In genomic region chr1:207789792-207790787, GRCh38 we compare ENCODE assay signal across 1 cellular context.
TF ChIP-seq lines count a peak whose summit lies in the region.

No MANE protein-coding gene starts in this region.

TF ChIP-seq in HepG2, 621 proteins besides CTCF, POLR2A, EP300 and RAD21 (continued from another document):
- no peak for TF ChIP-seq AHDC1 (CRISPR knock-in tag; IDR thresholded peaks at IDR 0.05; ENCODE audit: borderline replicate concordance)
- TF ChIP-seq DNMT1 (CRISPR knock-in tag; IDR thresholded peaks at IDR 0.05), result no peak
- TF ChIP-seq POGZ (CRISPR knock-in tag; IDR thresholded peaks at IDR 0.05), result no peak
- TF ChIP-seq SMAD1 (CRISPR knock-in tag; IDR thresholded peaks at IDR 0.05; ENCODE audit: borderline replicate concordance, low read depth), result no peak
- no peak for TF ChIP-seq ZBTB3 (CRISPR knock-in tag; IDR thresholded peaks at IDR 0.05; ENCODE audit: borderline replicate concordance, low read depth)
- no peak for TF ChIP-seq RORA (CRISPR knock-in tag; IDR thresholded peaks at IDR 0.05)
- TF ChIP-seq ZUFSP (CRISPR knock-in tag; IDR thresholded peaks at IDR 0.05; ENCODE audit: borderline replicate concordance), result no peak
